In the genomic region with DNA sequence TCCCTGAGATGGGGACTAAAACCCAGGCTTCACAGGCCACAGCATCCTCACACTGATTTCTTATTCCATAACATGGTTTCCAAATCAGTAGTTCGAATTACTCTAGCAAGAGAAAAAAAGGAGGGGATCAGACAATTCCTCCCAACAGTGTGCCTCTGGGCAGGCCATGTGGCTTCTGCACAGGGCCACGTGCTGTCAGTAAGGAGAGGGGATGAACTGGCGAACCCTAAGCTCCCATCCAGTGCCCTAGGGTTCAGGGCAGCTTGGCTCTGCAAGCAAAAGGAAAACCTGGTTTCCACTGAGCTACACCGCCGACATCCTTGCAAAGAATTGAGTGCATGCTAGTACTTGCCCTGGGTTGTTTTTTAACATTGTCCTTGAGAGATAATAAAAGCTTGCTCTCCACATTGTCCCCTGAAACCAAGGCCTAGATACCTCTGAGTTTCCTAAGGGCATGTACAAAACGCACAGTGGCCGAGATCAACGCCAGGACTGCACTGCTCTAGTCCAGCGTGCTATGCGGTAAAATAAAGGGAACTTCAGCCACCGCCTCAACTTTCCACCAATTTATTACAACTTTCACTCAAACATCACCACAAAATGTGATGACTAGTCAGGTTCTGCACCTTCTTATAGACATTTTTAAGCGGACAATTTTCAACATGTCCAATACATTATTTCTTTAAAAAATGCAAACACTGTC, we compare ENCODE assay signal across 1 cellular context.
TF ChIP-seq lines count a peak whose summit lies in the region.

No MANE protein-coding gene starts in this region.

TF ChIP-seq in GM23338, 12 proteins besides CTCF, POLR2A, EP300 and RAD21:
- no peak for TF ChIP-seq POLR2AphosphoS5 (IDR thresholded peaks at IDR 0.05; ENCODE audit: low read depth)
- TF ChIP-seq NANOG (IDR thresholded peaks at IDR 0.05; ENCODE audit: borderline replicate concordance) = no peak
- no peak for TF ChIP-seq EZH2 (IDR thresholded peaks at IDR 0.05; ENCODE audit: low read depth, unreplicated experiment)
- TF ChIP-seq, protein P1, sequence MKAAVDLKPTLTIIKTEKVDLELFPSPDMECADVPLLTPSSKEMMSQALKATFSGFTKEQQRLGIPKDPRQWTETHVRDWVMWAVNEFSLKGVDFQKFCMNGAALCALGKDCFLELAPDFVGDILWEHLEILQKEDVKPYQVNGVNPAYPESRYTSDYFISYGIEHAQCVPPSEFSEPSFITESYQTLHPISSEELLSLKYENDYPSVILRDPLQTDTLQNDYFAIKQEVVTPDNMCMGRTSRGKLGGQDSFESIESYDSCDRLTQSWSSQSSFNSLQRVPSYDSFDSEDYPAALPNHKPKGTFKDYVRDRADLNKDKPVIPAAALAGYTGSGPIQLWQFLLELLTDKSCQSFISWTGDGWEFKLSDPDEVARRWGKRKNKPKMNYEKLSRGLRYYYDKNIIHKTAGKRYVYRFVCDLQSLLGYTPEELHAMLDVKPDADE (IDR thresholded peaks at IDR 0.05) = no peak
- no peak for TF ChIP-seq JUNB (IDR thresholded peaks at IDR 0.05; ENCODE audit: unreplicated experiment)
- no peak for TF ChIP-seq ZNF331 (CRISPR knock-in tag; IDR thresholded peaks at IDR 0.05; ENCODE audit: low read depth)
- no peak for TF ChIP-seq ZNF114 (CRISPR knock-in tag; IDR thresholded peaks at IDR 0.05)
- TF ChIP-seq, protein P2, sequence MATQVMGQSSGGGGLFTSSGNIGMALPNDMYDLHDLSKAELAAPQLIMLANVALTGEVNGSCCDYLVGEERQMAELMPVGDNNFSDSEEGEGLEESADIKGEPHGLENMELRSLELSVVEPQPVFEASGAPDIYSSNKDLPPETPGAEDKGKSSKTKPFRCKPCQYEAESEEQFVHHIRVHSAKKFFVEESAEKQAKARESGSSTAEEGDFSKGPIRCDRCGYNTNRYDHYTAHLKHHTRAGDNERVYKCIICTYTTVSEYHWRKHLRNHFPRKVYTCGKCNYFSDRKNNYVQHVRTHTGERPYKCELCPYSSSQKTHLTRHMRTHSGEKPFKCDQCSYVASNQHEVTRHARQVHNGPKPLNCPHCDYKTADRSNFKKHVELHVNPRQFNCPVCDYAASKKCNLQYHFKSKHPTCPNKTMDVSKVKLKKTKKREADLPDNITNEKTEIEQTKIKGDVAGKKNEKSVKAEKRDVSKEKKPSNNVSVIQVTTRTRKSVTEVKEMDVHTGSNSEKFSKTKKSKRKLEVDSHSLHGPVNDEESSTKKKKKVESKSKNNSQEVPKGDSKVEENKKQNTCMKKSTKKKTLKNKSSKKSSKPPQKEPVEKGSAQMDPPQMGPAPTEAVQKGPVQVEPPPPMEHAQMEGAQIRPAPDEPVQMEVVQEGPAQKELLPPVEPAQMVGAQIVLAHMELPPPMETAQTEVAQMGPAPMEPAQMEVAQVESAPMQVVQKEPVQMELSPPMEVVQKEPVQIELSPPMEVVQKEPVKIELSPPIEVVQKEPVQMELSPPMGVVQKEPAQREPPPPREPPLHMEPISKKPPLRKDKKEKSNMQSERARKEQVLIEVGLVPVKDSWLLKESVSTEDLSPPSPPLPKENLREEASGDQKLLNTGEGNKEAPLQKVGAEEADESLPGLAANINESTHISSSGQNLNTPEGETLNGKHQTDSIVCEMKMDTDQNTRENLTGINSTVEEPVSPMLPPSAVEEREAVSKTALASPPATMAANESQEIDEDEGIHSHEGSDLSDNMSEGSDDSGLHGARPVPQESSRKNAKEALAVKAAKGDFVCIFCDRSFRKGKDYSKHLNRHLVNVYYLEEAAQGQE (IDR thresholded peaks at IDR 0.05; ENCODE audit: unreplicated experiment) = no peak
- no peak for TF ChIP-seq EZH2phosphoT487 (IDR thresholded peaks at IDR 0.05; ENCODE audit: unreplicated experiment)
- TF ChIP-seq STAT1 (IDR thresholded peaks at IDR 0.05; ENCODE audit: unreplicated experiment) = no peak
- TF ChIP-seq, protein P3, sequence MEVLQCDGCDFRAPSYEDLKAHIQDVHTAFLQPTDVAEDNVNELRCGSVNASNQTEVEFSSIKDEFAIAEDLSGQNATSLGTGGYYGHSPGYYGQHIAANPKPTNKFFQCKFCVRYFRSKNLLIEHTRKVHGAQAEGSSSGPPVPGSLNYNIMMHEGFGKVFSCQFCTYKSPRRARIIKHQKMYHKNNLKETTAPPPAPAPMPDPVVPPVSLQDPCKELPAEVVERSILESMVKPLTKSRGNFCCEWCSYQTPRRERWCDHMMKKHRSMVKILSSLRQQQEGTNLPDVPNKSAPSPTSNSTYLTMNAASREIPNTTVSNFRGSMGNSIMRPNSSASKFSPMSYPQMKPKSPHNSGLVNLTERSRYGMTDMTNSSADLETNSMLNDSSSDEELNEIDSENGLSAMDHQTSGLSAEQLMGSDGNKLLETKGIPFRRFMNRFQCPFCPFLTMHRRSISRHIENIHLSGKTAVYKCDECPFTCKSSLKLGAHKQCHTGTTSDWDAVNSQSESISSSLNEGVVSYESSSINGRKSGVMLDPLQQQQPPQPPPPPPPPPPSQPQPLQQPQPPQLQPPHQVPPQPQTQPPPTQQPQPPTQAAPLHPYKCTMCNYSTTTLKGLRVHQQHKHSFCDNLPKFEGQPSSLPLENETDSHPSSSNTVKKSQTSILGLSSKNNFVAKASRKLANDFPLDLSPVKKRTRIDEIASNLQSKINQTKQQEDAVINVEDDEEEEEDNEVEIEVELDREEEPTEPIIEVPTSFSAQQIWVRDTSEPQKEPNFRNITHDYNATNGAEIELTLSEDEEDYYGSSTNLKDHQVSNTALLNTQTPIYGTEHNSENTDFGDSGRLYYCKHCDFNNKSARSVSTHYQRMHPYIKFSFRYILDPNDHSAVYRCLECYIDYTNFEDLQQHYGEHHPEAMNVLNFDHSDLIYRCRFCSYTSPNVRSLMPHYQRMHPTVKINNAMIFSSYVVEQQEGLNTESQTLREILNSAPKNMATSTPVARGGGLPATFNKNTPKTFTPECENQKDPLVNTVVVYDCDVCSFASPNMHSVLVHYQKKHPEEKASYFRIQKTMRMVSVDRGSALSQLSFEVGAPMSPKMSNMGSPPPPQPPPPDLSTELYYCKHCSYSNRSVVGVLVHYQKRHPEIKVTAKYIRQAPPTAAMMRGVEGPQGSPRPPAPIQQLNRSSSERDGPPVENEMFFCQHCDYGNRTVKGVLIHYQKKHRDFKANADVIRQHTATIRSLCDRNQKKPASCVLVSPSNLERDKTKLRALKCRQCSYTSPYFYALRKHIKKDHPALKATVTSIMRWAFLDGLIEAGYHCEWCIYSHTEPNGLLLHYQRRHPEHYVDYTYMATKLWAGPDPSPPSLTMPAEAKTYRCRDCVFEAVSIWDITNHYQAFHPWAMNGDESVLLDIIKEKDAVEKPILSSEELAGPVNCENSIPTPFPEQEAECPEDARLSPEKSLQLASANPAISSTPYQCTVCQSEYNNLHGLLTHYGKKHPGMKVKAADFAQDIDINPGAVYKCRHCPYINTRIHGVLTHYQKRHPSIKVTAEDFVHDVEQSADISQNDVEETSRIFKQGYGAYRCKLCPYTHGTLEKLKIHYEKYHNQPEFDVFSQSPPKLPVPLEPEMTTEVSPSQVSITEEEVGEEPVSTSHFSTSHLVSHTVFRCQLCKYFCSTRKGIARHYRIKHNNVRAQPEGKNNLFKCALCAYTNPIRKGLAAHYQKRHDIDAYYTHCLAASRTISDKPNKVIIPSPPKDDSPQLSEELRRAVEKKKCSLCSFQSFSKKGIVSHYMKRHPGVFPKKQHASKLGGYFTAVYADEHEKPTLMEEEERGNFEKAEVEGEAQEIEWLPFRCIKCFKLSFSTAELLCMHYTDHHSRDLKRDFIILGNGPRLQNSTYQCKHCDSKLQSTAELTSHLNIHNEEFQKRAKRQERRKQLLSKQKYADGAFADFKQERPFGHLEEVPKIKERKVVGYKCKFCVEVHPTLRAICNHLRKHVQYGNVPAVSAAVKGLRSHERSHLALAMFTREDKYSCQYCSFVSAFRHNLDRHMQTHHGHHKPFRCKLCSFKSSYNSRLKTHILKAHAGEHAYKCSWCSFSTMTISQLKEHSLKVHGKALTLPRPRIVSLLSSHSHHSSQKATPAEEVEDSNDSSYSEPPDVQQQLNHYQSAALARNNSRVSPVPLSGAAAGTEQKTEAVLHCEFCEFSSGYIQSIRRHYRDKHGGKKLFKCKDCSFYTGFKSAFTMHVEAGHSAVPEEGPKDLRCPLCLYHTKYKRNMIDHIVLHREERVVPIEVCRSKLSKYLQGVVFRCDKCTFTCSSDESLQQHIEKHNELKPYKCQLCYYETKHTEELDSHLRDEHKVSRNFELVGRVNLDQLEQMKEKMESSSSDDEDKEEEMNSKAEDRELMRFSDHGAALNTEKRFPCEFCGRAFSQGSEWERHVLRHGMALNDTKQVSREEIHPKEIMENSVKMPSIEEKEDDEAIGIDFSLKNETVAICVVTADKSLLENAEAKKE (CRISPR knock-in tag; IDR thresholded peaks at IDR 0.05) = no peak
- TF ChIP-seq CREB1 (CRISPR knock-in tag; IDR thresholded peaks at IDR 0.05; ENCODE audit: low read depth) = no peak
